In genomic region chr6:15248451-15249370, GRCh38 we compare ENCODE assay signal across 8 cellular contexts. TPM values are rescaled to one million over a fixed set of nuclear protein-coding genes. Genes with fewer than 3 reads are reported as not detected.
DNase-seq lines count a peak whose midpoint lies in the region; ATAC-seq and FAIRE-seq lines count a peak whose summit lies in the region.

No MANE protein-coding gene starts in this region.

- peaks cover 21% of the 10 kb centered on the region for H3K36me3 Mint-ChIP-seq in activated CD8-positive, alpha-beta memory T cell treated with anti-CD3 and anti-CD28 coated beads, Interleukin-2, amount 10 ng/mL, durations not matched to agents 7 days and 5 days
- peaks cover 48% of the 10 kb centered on the region for H3K36me3 Mint-ChIP-seq in effector memory CD8-positive, alpha-beta T cell (ENCODE audit: insufficient read depth)

- H3K27me3 Mint-ChIP-seq in activated CD8-positive, alpha-beta memory T cell treated with anti-CD3 and anti-CD28 coated beads, Interleukin-2, amount 10 ng/mL, durations not matched to agents 7 days and 5 days = no peaks in the 10 kb centered on the region
- H3K27me3 Mint-ChIP-seq in effector memory CD8-positive, alpha-beta T cell = no peaks in the 10 kb centered on the region

- H2BK120ac ChIP-seq in mesendoderm (ENCODE audit: low read depth, low read length) = no peak overlapping the region

- no peaks in the 10 kb centered on the region for H3K9me3 Mint-ChIP-seq in activated CD8-positive, alpha-beta memory T cell treated with anti-CD3 and anti-CD28 coated beads, Interleukin-2, amount 10 ng/mL, durations not matched to agents 7 days and 5 days (ENCODE audit: low read depth)
- H3K9me3 Mint-ChIP-seq in effector memory CD8-positive, alpha-beta T cell = no peaks in the 10 kb centered on the region

- H3K79me2 ChIP-seq in mesendoderm (ENCODE audit: control insufficient read depth, insufficient read depth, low read length) = peaks cover 67% of the 10 kb centered on the region

- peaks cover 47% of the 10 kb centered on the region for H3K4me1 Mint-ChIP-seq in activated CD8-positive, alpha-beta memory T cell treated with anti-CD3 and anti-CD28 coated beads, Interleukin-2, amount 10 ng/mL, durations not matched to agents 7 days and 5 days
- H3K4me1 Mint-ChIP-seq in effector memory CD8-positive, alpha-beta T cell (ENCODE audit: low read depth in 2 of 2) = peaks cover 46 to 66% of the 10 kb centered on the region in 2 donors

- no peak overlapping the region for H2BK15ac ChIP-seq in mesendoderm (replicated peaks; ENCODE audit: low read depth)

- CTCF ChIA-PET in activated CD8-positive, alpha-beta memory T cell treated with anti-CD3 and anti-CD28 coated beads, Interleukin-2, amount 10 ng/mL, durations not matched to agents 7 days and 5 days (lab: Charles Lee) = interaction anchor here (0.7 to 2.3 kb wide), 5 partner anchors 52 to 880 kb away, joined by 3 to 13 read pairs (median 6); partner anchors contain the start of gene MYLIP

- H3K18ac ChIP-seq in mesendoderm (ENCODE audit: low read length) = peak overlapping the region; percentile 96

- peaks cover 2% of the 10 kb centered on the region for H3K79me1 ChIP-seq in mesendoderm (ENCODE audit: low read length)

- no peak overlapping the region for H4K5ac ChIP-seq in mesendoderm (ENCODE audit: low read length)

- no CpG with 5 or more reads among the region's 83 CpGs for WGBS in mesendoderm (ENCODE audit: extremely low coverage, insufficient coverage, low lambda C conversion rate)

- peak overlapping the region; percentile 71 for H3K27ac ChIP-seq in BLaER1
- H3K27ac ChIP-seq in mesendoderm (ENCODE audit: low read depth, low read length) = peak overlapping the region; percentile 73

- no peak overlapping the region for H4K8ac ChIP-seq in mesendoderm (ENCODE audit: low read depth, low read length)

- H3K27me3 ChIP-seq in BLaER1 (no peaks in the 10 kb centered on the region), mesendoderm (ENCODE audit: insufficient read depth, low read length, poor library complexity) (no peaks in the 10 kb centered on the region)

- H3K4me3 ChIP-seq in BLaER1 (peak overlapping the region; percentile 86), mesendoderm (ENCODE audit: low read length) (peak overlapping the region; percentile 59)

- H3K36me3 ChIP-seq in BLaER1 = no peaks in the 10 kb centered on the region
- H3K36me3 ChIP-seq in mesendoderm (ENCODE audit: control insufficient read depth, insufficient read depth, low read length) = no peaks in the 10 kb centered on the region

- peak overlapping the region; percentile 99 for H3K27ac Mint-ChIP-seq in activated CD8-positive, alpha-beta memory T cell treated with anti-CD3 and anti-CD28 coated beads, Interleukin-2, amount 10 ng/mL, durations not matched to agents 7 days and 5 days
- H3K27ac Mint-ChIP-seq in effector memory CD8-positive, alpha-beta T cell = peak overlapping the region; percentile 99 to 100

- H2AK5ac ChIP-seq in mesendoderm (ENCODE audit: low read length) = no peak overlapping the region

- H3K9ac ChIP-seq in BLaER1 (peak overlapping the region; percentile 65), mesendoderm (ENCODE audit: low read length) (peak overlapping the region; percentile 75)

- ATAC-seq in GM19455 (IDR thresholded peaks at IDR 0.05; ENCODE audit: unreplicated experiment) = peak; percentile 34
- ATAC-seq in activated CD8-positive, alpha-beta memory T cell treated with anti-CD3 and anti-CD28 coated beads, Interleukin-2, amount 10 ng/mL, durations not matched to agents 7 days and 5 days = peak; percentile 54
- peak; percentile 58 for ATAC-seq in effector memory CD8-positive, alpha-beta T cell (replicated peaks)

- H3K9me3 ChIP-seq in BLaER1 = no peaks in the 10 kb centered on the region

- FAIRE-seq in HTR-8/SVneo (lab: Jason Lieb, UNC) = peak; percentile 74

- H4K20me1 ChIP-seq in BLaER1 = peaks cover 70% of the 10 kb centered on the region

- peak overlapping the region; percentile 96 for H3K4me3 Mint-ChIP-seq in activated CD8-positive, alpha-beta memory T cell treated with anti-CD3 and anti-CD28 coated beads, Interleukin-2, amount 10 ng/mL, durations not matched to agents 7 days and 5 days
- H3K4me3 Mint-ChIP-seq in effector memory CD8-positive, alpha-beta T cell = peak overlapping the region; percentile 94 to 97

- H3K4me2 ChIP-seq in BLaER1 (peak overlapping the region; percentile 90), mesendoderm (ENCODE audit: low read length) (peak overlapping the region; percentile 97)

- peak overlapping the region; percentile 90 for H3K56ac ChIP-seq in mesendoderm (ENCODE audit: low read length)

- H3K4ac ChIP-seq in mesendoderm (ENCODE audit: low read depth, low read length) = no peak overlapping the region

- H2BK5ac ChIP-seq in mesendoderm (ENCODE audit: low read length) = no peak overlapping the region

- H3K4me1 ChIP-seq in BLaER1 = peaks cover 58% of the 10 kb centered on the region
- peaks cover 11% of the 10 kb centered on the region for H3K4me1 ChIP-seq in mesendoderm (ENCODE audit: control insufficient read depth, low read depth, low read length)

- no peak overlapping the region for H3K23ac ChIP-seq in mesendoderm (ENCODE audit: low read length)

- DNase-seq in HTR-8/SVneo (ENCODE audit: insufficient read length, low spot score) (peak; percentile 91), NOMO-1 treated with DMSO at 0.1 percent for 48 hours (lab: John Stamatoyannopoulos, UW; ENCODE audit: unreplicated experiment) (peak; percentile 90), mesendoderm (peak; percentile 98)
- peak; percentile 98 for DNase-seq in activated CD8-positive, alpha-beta memory T cell treated with anti-CD3 and anti-CD28 coated beads, Interleukin-2, amount 10 ng/mL, durations not matched to agents 7 days and 5 days
- DNase-seq in effector memory CD8-positive, alpha-beta T cell = peak; percentile 96 to 98 (median 97)
- peak; percentile 96 for DNase-seq in stimulated activated CD8-positive, alpha-beta memory T cell treated with anti-CD3 and anti-CD28 coated beads, Interleukin-12 subunit alpha, Interleukin-12 subunit beta, amount 100 ng/mL, for 1 hour (ENCODE audit: low read depth)

RNA-seq across cellular contexts. Expression of gene JARID2, which starts 2.8 kb away (rescaled TPM):
- 10 to 100 TPM; 30.0 to 42.4 TPM for total RNA-seq in activated CD8-positive, alpha-beta memory T cell treated with anti-CD3 and anti-CD28 coated beads, Interleukin-2, amount 10 ng/mL, durations not matched to agents 7 days and 5 days
- 58.9 TPM for polyA plus RNA-seq in mesendoderm (2013, experiment 1 of 2)
- polyA plus RNA-seq in mesendoderm (2013, experiment 2 of 2) = 60.3 TPM

Comparison
In these comparisons a context has a peak if more than half of its experiments do, and no peak if none do; other contexts are left out.
1. Peak in every context shown above with its lines: DNase-seq, ATAC-seq, H3K4me3 ChIP-seq and H3K27ac ChIP-seq.